ENCODE assay signal across 8 cellular contexts in the genomic region with DNA sequence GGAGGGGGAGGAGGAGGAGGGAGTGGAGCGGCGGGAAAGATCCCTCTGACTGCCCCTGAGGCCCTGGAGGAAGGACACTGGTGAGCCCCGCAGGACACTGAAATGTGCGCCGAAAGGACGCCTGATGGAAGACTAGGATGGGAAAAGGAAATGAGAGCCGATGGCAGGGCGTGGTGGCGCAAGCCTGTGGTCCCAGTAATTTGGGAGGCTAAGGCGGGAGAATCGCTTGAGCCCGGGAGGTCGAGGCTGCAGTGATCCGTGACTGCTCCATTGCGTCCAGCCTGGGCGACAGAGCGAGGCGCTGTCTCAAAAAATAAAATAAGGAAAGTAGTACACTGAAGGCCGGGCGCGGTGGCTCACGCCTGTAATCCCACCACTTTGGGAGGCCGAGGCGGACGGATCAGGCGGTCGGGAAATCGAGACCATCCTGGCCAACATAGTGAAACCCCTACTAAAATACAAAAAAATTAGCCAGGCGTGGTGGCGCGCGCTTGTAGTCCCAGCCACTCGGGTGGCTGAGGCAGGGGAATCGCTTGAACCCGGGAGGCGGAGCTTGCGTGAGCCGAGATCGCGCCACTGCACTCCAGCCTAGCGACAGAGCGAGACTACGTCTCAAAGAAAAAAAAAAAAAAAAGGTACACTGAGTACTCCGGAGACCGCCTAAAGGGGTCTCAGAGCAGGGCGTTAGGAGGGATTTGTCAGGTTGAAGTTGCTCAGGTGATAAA. TPM values are rescaled to one million over a fixed set of nuclear protein-coding genes. Genes with fewer than 3 reads are reported as not detected.
DNase-seq lines count a peak whose midpoint lies in the region; ATAC-seq, FAIRE-seq and TF ChIP-seq lines count a peak whose summit lies in the region.

No MANE protein-coding gene starts in this region.

- no peaks in the 10 kb centered on the region for H3K9me3 ChIP-seq in left ventricle myocardium inferior (replicated peaks)

- FAIRE-seq in GM12892 (lab: Jason Lieb, UNC) (peak; percentile 36), RCC 7860 (lab: Jason Lieb, UNC) (no peak)

- H3K36me3 ChIP-seq in left ventricle myocardium inferior: no peaks in the 10 kb centered on the region

- no peak for TF ChIP-seq CTCF in left ventricle myocardium inferior (IDR thresholded peaks at IDR 0.05; ENCODE audit: borderline replicate concordance)

- no peaks in the 10 kb centered on the region for H3K27me3 ChIP-seq in left ventricle myocardium inferior (ENCODE audit: low read depth)

- H3K4me3 ChIP-seq in left ventricle myocardium inferior (peak overlapping the region; percentile 85), skeletal muscle cell (ENCODE audit: low read depth, low read length) (peak overlapping the region; percentile 79)

- intact Hi-C loops in left ventricle myocardium inferior (cut with micrococcal nuclease): no loop called here

- DNase-seq in GM12892 (ENCODE audit: insufficient read length): no peak
- DNase-seq in OCI-M1 (lab: John Stamatoyannopoulos, UW): peak; percentile 85
- peak; percentile 57 for DNase-seq in activated gamma-delta T cell treated with Interleukin-2 at 50 U/mL for 16 hours
- peak; percentile 46 for DNase-seq in left ventricle myocardium inferior
- no peak for DNase-seq in skeletal muscle cell (ENCODE audit: low read depth)
- no peak for DNase-seq in HuH-7 (ENCODE audit: low spot score)
- no peak for DNase-seq in RCC 7860 (ENCODE audit: low spot score)

- no peak for ATAC-seq in GM19452 (IDR thresholded peaks at IDR 0.05; ENCODE audit: unreplicated experiment)

- TF ChIP-seq POLR2A in GM12892 (IDR thresholded peaks at IDR 0.05; ENCODE audit: low read depth, low read length): no peak

- peaks cover 52% of the 10 kb centered on the region for H3K4me1 ChIP-seq in left ventricle myocardium inferior

- H3K27ac ChIP-seq in left ventricle myocardium inferior (replicated peaks): peak overlapping the region; percentile 98

RNA-seq across cellular contexts. Expression of gene HNRNPF, which starts 0.6 kb away (rescaled TPM):
- polyA plus RNA-seq in GM12892 (2012; ENCODE audit: missing spikeins): 192 TPM
- 70.5 TPM for total RNA-seq in left ventricle myocardium inferior

RNA-seq across cellular contexts. Expression of gene ZNF487, which starts 27.4 kb away (rescaled TPM):
- polyA plus RNA-seq in GM12892 (2012; ENCODE audit: missing spikeins): 0.70 TPM
- total RNA-seq in left ventricle myocardium inferior: 2.2 TPM

RNA-seq across cellular contexts. Expression of gene FXYD4, which starts 38.1 kb away (rescaled TPM):
- polyA plus RNA-seq in GM12892 (2012; ENCODE audit: missing spikeins): not detected
- total RNA-seq in left ventricle myocardium inferior: not detected

Comparison
In these comparisons a context has a peak if more than half of its experiments do, and no peak if none do; other contexts are left out.
1. DNase-seq: peak in OCI-M1 (single experiment), activated gamma-delta T cell treated with Interleukin-2 at 50 U/mL for 16 hours (single experiment) and left ventricle myocardium inferior (single experiment); none in GM12892 (single experiment), skeletal muscle cell (single experiment), HuH-7 (single experiment) and RCC 7860 (single experiment).